ENCODE assay signal across 25 cellular contexts in the genomic region with DNA sequence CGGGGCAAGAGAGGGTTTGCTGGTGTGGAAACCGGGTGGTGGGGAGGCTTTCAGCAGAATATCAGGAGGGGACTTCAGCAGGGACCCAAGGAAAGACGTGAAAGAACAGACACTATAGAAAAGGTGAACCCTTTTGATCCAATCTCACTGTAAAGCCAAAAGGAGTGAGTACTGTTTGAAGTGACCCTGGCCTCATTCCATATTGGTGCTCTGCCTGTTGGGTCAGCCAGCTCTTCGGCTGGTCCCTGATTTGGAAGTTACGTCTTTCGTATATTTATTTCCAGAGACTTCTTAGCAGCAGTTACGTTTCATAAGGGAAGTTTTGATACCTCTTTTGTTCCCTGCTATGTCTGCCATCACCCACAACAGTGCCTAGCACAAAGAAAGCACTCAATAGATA. TPM values are rescaled to one million over a fixed set of nuclear protein-coding genes. Genes with fewer than 3 reads are reported as not detected.
DNase-seq lines count a peak whose midpoint lies in the region; ATAC-seq and TF ChIP-seq lines count a peak whose summit lies in the region.
"Had no signal": no experiment of that assay in that cellular context is flagged by ENCODE, and none has a peak within 500 bp of the region (broad histone marks: within the 10 kb centered on the region; RNA-seq: fewer than 3 reads in every experiment).

No MANE protein-coding gene starts in this region.

- ATAC-seq in upper lobe of right lung (no peak), HG03520 (IDR thresholded peaks at IDR 0.05; ENCODE audit: unreplicated experiment) (no peak)
- ATAC-seq: left colon, psoas muscle had no signal

- H3K27me3 ChIP-seq in left ventricle myocardium inferior (ENCODE audit: low read depth) (no peaks in the 10 kb centered on the region), ovary (no peaks in the 10 kb centered on the region), upper lobe of right lung (no peaks in the 10 kb centered on the region)
- H3K27me3 ChIP-seq: neural progenitor cell had no signal

- H3K9me3 ChIP-seq in left ventricle myocardium inferior (replicated peaks) (no peaks in the 10 kb centered on the region), ovary (no peaks in the 10 kb centered on the region), upper lobe of right lung (no peaks in the 10 kb centered on the region)
- H3K9me3 ChIP-seq: psoas muscle had no signal

- no peak for TF ChIP-seq CTCF in coronary artery (IDR thresholded peaks at IDR 0.05)
- TF ChIP-seq CTCF in left ventricle myocardium inferior (IDR thresholded peaks at IDR 0.05; ENCODE audit: borderline replicate concordance): no peak
- no peak for TF ChIP-seq CTCF in ovary (IDR thresholded peaks at IDR 0.05)
- no peak for TF ChIP-seq CTCF in upper lobe of right lung (IDR thresholded peaks at IDR 0.05)

- H3K4me3 ChIP-seq in coronary artery: no peak overlapping the region
- no peak overlapping the region for H3K4me3 ChIP-seq in left ventricle myocardium inferior
- no peak overlapping the region for H3K4me3 ChIP-seq in ovary
- H3K4me3 ChIP-seq in upper lobe of right lung: no peak overlapping the region
- H3K4me3 ChIP-seq: neural progenitor cell, psoas muscle had no signal

- H3K27ac ChIP-seq in coronary artery (peak overlapping the region; percentile 20 to 35), left ventricle myocardium inferior (replicated peaks) (peak overlapping the region; percentile 81), ovary (peak overlapping the region; percentile 44 to 79), upper lobe of right lung (peak overlapping the region; percentile 30)
- H3K27ac ChIP-seq: neural progenitor cell, psoas muscle, VCaP had no signal

- peaks cover 37% of the 10 kb centered on the region for H3K4me1 ChIP-seq in left ventricle myocardium inferior
- H3K4me1 ChIP-seq in ovary (ENCODE audit: insufficient read depth): peaks cover 4% of the 10 kb centered on the region
- H3K4me1 ChIP-seq in upper lobe of right lung: no peaks in the 10 kb centered on the region
- H3K4me1 ChIP-seq: neural progenitor cell, psoas muscle had no signal

- WGBS in ovary, 3 donors: 8 to 17% (median 16%) methylated on average over 7 of the region's 7 CpGs

- no peaks in the 10 kb centered on the region for H3K36me3 ChIP-seq in left ventricle myocardium inferior
- no peaks in the 10 kb centered on the region for H3K36me3 ChIP-seq in ovary
- no peaks in the 10 kb centered on the region for H3K36me3 ChIP-seq in upper lobe of right lung
- H3K36me3 ChIP-seq: neural progenitor cell had no signal

- no peak for TF ChIP-seq POLR2A in ovary (IDR thresholded peaks at IDR 0.05)

- intact Hi-C loops in left ventricle myocardium inferior (cut with micrococcal nuclease) (loop anchor here (10.0 kb wide), 1 partner anchor 294 kb away; no protein-coding TSS in a partner anchor), ovary (cut with DNase I) (loop anchor here in 3 of 4 donors (2.0 to 10.0 kb wide), 4 partner anchors 140 to 286 kb away; no protein-coding TSS in a partner anchor), upper lobe of right lung (cut with DNase I) (loop anchor here (5.0 kb wide), 1 partner anchor 141 kb away; no protein-coding TSS in a partner anchor)

- DNase-seq in coronary artery (ENCODE audit: low spot score) (no peak), left ventricle myocardium inferior (no peak), ovary (no peak), upper lobe of right lung (no peak), DMS153 treated with DMSO at 0.1 percent for 48 hours (lab: John Stamatoyannopoulos, UW; ENCODE audit: unreplicated experiment) (no peak), NCI-H2227 (lab: John Stamatoyannopoulos, UW; ENCODE audit: unreplicated experiment) (no peak)
- DNase-seq: activated CD4-positive, alpha-beta T cell treated with anti-CD3 and anti-CD28 coated beads, Interleukin-2, amount 50 U/mL, for 1 hour; activated naive CD4-positive, alpha-beta T cell treated with anti-CD3 and anti-CD28 coated beads for 36 hours; amniotic stem cell; CD4-positive, CD25-positive, alpha-beta regulatory T cell; dermis blood vessel endothelial cell; H9; head of caudate nucleus; left colon; NCI-H1048; NCI-H187; NCI-H345; NCI-H774; psoas muscle; substantia nigra had no signal

- TF ChIP-seq EP300 in ovary (IDR thresholded peaks at IDR 0.05): no peak

RNA-seq across cellular contexts. Expression of a gene that starts 21.9 kb away (rescaled TPM):
- 2.1 TPM for total RNA-seq in left ventricle myocardium inferior
- total RNA-seq in ovary: 10 to 100 TPM in 4 of 7 donors, 1 to 10 TPM in 3; 3.1 to 20.3 (median 12.4) TPM
- 1 to 10 TPM; 3.7 to 6.9 TPM for polyA plus RNA-seq in ovary
- 2.3 TPM for total RNA-seq in upper lobe of right lung
- total RNA-seq: activated naive CD4-positive, alpha-beta T cell treated with anti-CD3 and anti-CD28 coated beads for 36 hours; CD4-positive, CD25-positive, alpha-beta regulatory T cell; endothelial cell of umbilical vein; mononuclear cell had no signal
- polyA plus RNA-seq: CD4-positive, CD25-positive, alpha-beta regulatory T cell; endothelial cell of umbilical vein had no signal

RNA-seq across cellular contexts. Expression of a gene that starts 39.9 kb away (rescaled TPM):
- total RNA-seq in left ventricle myocardium inferior (40.5 TPM), ovary (10 to 100 TPM; 21.5 to 91.8 (median 42.0) TPM), upper lobe of right lung (96.0 TPM)
- 10 to 100 TPM; 25.6 to 65.4 TPM for polyA plus RNA-seq in ovary

RNA-seq across cellular contexts. Expression of a gene that starts 56.6 kb away (rescaled TPM):
- total RNA-seq in left ventricle myocardium inferior (6.8 TPM), ovary (10 to 100 TPM in 5 of 7 donors, 1 to 10 TPM in 2; 8.3 to 16.2 (median 12.0) TPM), upper lobe of right lung (17.3 TPM)
- polyA plus RNA-seq in ovary: 10 to 100 TPM in 1 of 2 donors, 1 to 10 TPM in 1; 1.3 to 10.8 TPM

Comparison
In these comparisons a context has a peak if more than half of its experiments do, and no peak if none do; other contexts are left out.
1. H3K27ac ChIP-seq: peak in every context shown above with its lines; median percentile 81 in left ventricle myocardium inferior; 62 in ovary; 30 in upper lobe of right lung; 28 in coronary artery.